8 cellular contexts compared by ENCODE assay signal in the genomic region with DNA sequence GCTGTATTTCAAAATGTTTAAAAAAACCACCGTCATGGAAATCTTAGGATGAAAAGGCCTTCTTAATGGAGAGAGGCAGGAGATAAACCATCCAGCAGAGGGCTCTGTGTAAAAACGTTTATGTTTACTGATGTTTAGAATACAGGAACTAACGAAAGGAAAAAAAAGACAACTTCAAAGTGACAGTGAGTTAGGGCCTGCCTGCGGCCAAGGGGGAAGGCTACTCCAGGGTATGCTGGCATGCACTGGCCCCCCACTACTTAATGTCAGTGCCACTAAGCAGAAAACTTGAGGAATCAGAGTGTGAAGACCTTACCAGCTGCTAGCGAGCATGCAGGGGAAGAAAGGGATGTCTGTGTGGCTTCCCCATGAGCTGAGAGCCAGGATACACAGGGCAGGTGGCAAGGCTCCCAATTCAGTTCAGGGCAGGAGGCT. TPM values are rescaled to one million over a fixed set of nuclear protein-coding genes. Genes with fewer than 3 reads are reported as not detected.
DNase-seq lines count a peak whose midpoint lies in the region; ATAC-seq and TF ChIP-seq lines count a peak whose summit lies in the region.

No MANE protein-coding gene starts in this region.

- H3K79me2 ChIP-seq in H9 (ENCODE audit: insufficient read depth, low read length) (no peaks in the 10 kb centered on the region), PC-9 (ENCODE audit: low read depth) (no peaks in the 10 kb centered on the region)

- no peak overlapping the region for H2BK20ac ChIP-seq in H9 (ENCODE audit: low read depth, low read length, poor library complexity, severe bottlenecking)

- no peaks in the 10 kb centered on the region for H4K20me1 ChIP-seq in H9 (ENCODE audit: control insufficient read depth, insufficient read depth, insufficient read length)
- no peaks in the 10 kb centered on the region for H4K20me1 ChIP-seq in PC-9 (ENCODE audit: insufficient read depth)

- no peak overlapping the region for H3K23ac ChIP-seq in H9 (ENCODE audit: insufficient read length, low read depth, low read length)

- BruUV-seq in PC-9 (replicated peaks; lab: Mats Ljungman, UMichigan): no TSS peak

- H3K4me3 Mint-ChIP-seq in H9: no peak overlapping the region

- no peak for ATAC-seq in GM21447 (IDR thresholded peaks at IDR 0.05; ENCODE audit: unreplicated experiment)
- no peak for ATAC-seq in GM18873 (IDR thresholded peaks at IDR 0.05; ENCODE audit: low FRiP score, unreplicated experiment)

- H2AK5ac ChIP-seq in H9 (ENCODE audit: insufficient read length, low read length): no peak overlapping the region

- H3K27me3 ChIP-seq in H9 (ENCODE audit: insufficient read depth, low read length) (no peaks in the 10 kb centered on the region), PC-9 (ENCODE audit: insufficient read depth, low read depth) (no peaks in the 10 kb centered on the region)

- CTCF ChIA-PET in PC-9 (lab: Charles Lee): no interaction called here

- no peak overlapping the region for H2BK120ac ChIP-seq in H9 (ENCODE audit: low read depth, low read length, poor library complexity, severe bottlenecking)

- peaks cover 5 to 7% of the 10 kb centered on the region in 2 experiments; a peak in 1 of 5 replicates for H3K9me3 Mint-ChIP-seq in H9

- H3K4ac ChIP-seq in H9 (ENCODE audit: low read depth, low read length): no peak overlapping the region

- H3K18ac ChIP-seq in H9 (ENCODE audit: insufficient read length, low read depth, low read length): no peak overlapping the region

- no peak overlapping the region for H4K8ac ChIP-seq in H9 (replicated peaks; ENCODE audit: insufficient read length, low read depth, low read length)

- no peaks in the 10 kb centered on the region for H3K79me1 ChIP-seq in H9 (ENCODE audit: insufficient read depth, low read depth, low read length, poor library complexity, severe bottlenecking)

- no peak overlapping the region for H2AFZ ChIP-seq in H9 (ENCODE audit: low read length)
- no peak overlapping the region for H2AFZ ChIP-seq in PC-9

- H3K4me3 ChIP-seq in PC-9 (no peak overlapping the region), cardiac fibroblast (replicated peaks in 1 of 2; ENCODE audit: low read depth in 2 of 2, low read length in 2 of 2) (no peak overlapping the region)

- H4K5ac ChIP-seq in H9 (ENCODE audit: insufficient read length, low read depth, low read length): no peak overlapping the region

- no peak overlapping the region for H2BK5ac ChIP-seq in H9 (ENCODE audit: insufficient read length, low read length)

- H3K4me1 ChIP-seq in H9 (ENCODE audit: insufficient read depth, low read length) (peaks cover 3% of the 10 kb centered on the region; the same call in 1 of the 2 replicates), PC-9 (replicated peaks; ENCODE audit: insufficient read depth) (no peaks in the 10 kb centered on the region)

- peaks cover 13 to 15% of the 10 kb centered on the region in 2 experiments for H3K4me1 Mint-ChIP-seq in H9

- no peak overlapping the region for H3K56ac ChIP-seq in H9 (ENCODE audit: insufficient read length, low read depth, low read length)

- peak; percentile 59 for DNase-seq in DMS53 (lab: John Stamatoyannopoulos, UW)
- DNase-seq in H9: peak; percentile 49
- DNase-seq in PC-9: no peak
- peak; percentile 65 for DNase-seq in cardiac fibroblast (ENCODE audit: low read depth in 2 of 2)
- DNase-seq in midbrain (lab: John Stamatoyannopoulos, UW): peak; percentile 55
- DNase-seq in GDM1 (lab: John Stamatoyannopoulos, UW): no peak

- no peaks in the 10 kb centered on the region for H3F3A ChIP-seq in PC-9 (ENCODE audit: insufficient read depth, low read depth)

- H3T11ph ChIP-seq in H9 (ENCODE audit: low read length): no peak overlapping the region

- H3K36me3 ChIP-seq in PC-9 (ENCODE audit: low read depth): no peaks in the 10 kb centered on the region

- no peak overlapping the region for H3K27ac ChIP-seq in H9 (ENCODE audit: insufficient read length, low read depth, low read length)
- H3K27ac ChIP-seq in PC-9: no peak overlapping the region

- no peaks in the 10 kb centered on the region; the same call in 1 of the 2 replicates for H3K27me3 Mint-ChIP-seq in H9 (ENCODE audit: low read depth)

- no peak overlapping the region for H3K9ac ChIP-seq in H9 (ENCODE audit: extremely low read depth, insufficient read length, low read length)

- H3K23me2 ChIP-seq in H9 (ENCODE audit: insufficient read length, low read depth, low read length, poor library complexity, severe bottlenecking): no peaks in the 10 kb centered on the region

- H2BK15ac ChIP-seq in H9 (ENCODE audit: low read depth, low read length): no peak overlapping the region

- H3K4me2 ChIP-seq in H9 (ENCODE audit: insufficient read depth, insufficient read length, low read length): no peak overlapping the region
- H3K4me2 ChIP-seq in PC-9: no peak overlapping the region

- POLR2A ChIA-PET in PC-9 (lab: Charles Lee; ENCODE audit: unreplicated experiment): no interaction called here

- no peak overlapping the region for H3K14ac ChIP-seq in H9 (ENCODE audit: insufficient read depth, low read length)

- H3K9me3 ChIP-seq in H9 (ENCODE audit: control insufficient read depth, low read depth, low read length) (no peaks in the 10 kb centered on the region), PC-9 (ENCODE audit: insufficient read depth, low read depth) (no peaks in the 10 kb centered on the region)

- no peak overlapping the region for H4K91ac ChIP-seq in H9 (ENCODE audit: insufficient read length, low read depth, low read length)

- no CpG with 5 or more reads among the region's 5 CpGs for WGBS in H9 (ENCODE audit: extremely low coverage, insufficient read length, low lambda C conversion rate)

- peaks cover 14 to 24% (median 20%) of the 10 kb centered on the region in 3 experiments for H3K36me3 Mint-ChIP-seq in H9 (ENCODE audit: insufficient read depth in 1 of 3, low read depth in 3 of 3)

- no peaks in the 10 kb centered on the region for H3K9me2 ChIP-seq in PC-9 (ENCODE audit: insufficient read depth)

- TF ChIP-seq CTCF in H9 (conservative IDR thresholded peaks at IDR 0.05) (peak; percentile 73), PC-9 (conservative IDR thresholded peaks at IDR 0.05) (peak; percentile 69), cardiac fibroblast (IDR thresholded peaks at IDR 0.05; ENCODE audit: low read depth, low read length) (peak; percentile 58)

- H3K27ac Mint-ChIP-seq in H9: peak overlapping the region; percentile 56 to 97 (median 86); a peak in 4 of 7 replicates

- no peak overlapping the region for H2BK12ac ChIP-seq in H9 (ENCODE audit: insufficient read length, low read depth, low read length)

- intact Hi-C loops in PC-9 (cut with micrococcal nuclease; ENCODE audit: unreplicated experiment): loop anchor here (1.0 kb wide), 1 partner anchor 351 kb away; no protein-coding TSS in a partner anchor

RNA-seq across cellular contexts. Expression of gene AKAP7, which starts 47.7 kb away (rescaled TPM):
- total RNA-seq in H9 (2021): 7.6 and 9.8 TPM in 2 replicates
- total RNA-seq in PC-9 (2021): 3.8 and 4.5 TPM in 2 replicates

Comparison
In these comparisons a context has a peak if more than half of its experiments do, and no peak if none do; other contexts are left out.
1. DNase-seq: peak in DMS53 (single experiment), H9 (single experiment), cardiac fibroblast (2 of 2) and midbrain (single experiment); none in PC-9 (0 of 2) and GDM1 (single experiment).
2. Peak in every context shown above with its lines, with median percentiles within 50 percentile points of each other: CTCF ChIP-seq.